Comparison of ENCODE assay signal across 8 cellular contexts in the genomic region with DNA sequence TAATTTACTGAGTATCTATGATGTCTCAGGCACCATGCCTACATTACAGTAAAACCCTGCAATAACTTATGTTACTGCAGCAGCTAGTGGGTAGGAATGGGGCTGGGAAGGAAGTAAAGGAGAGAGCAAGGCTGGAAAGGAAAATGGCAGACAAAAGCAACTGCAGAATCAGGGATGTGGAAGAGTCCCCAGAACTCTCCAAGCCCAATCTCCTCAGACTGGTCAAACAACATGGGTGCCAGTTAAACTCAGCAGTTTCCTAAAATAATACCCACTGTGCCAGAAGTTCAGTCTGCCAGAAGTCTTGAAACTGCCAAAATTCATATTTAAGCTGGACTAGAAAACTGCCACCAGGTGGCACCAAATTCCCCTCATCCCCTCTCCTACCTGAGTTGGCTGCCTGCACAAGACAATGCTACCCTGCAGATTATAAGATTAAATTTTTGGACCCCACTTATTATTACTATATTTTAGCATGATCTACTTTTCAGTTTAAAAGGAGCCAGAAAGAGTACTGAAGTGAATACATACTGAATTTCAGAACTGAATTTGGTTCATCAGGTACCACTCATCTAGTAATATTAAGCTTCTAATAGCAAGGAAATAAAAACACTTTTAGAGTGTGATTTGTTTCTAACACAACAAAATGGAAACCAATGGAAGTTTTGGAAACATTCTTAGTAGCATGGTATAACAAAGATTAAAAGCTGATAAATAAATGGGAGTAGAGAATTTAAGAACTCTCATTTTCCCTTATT.
A peak's percentile ranks its signal among the peaks of the same experiment; 100 is the strongest.
DNase-seq lines count a peak whose midpoint lies in the region; TF ChIP-seq lines count a peak whose summit lies in the region.

No MANE protein-coding gene starts in this region.

- no peak overlapping the region for H3K4me3 Mint-ChIP-seq in CD4-positive, alpha-beta memory T cell

- no peaks in the 10 kb centered on the region for H3K9me3 ChIP-seq in CD4-positive, alpha-beta memory T cell (ENCODE audit: control insufficient read depth in 1 of 2, low read length in 2 of 2)

- no peaks in the 10 kb centered on the region for H3K27me3 Mint-ChIP-seq in CD4-positive, alpha-beta memory T cell

- peaks cover 39 to 75% of the 10 kb centered on the region in 2 donors for H3K36me3 Mint-ChIP-seq in CD4-positive, alpha-beta memory T cell

- CTCF ChIA-PET in CD4-positive, alpha-beta memory T cell (lab: Charles Lee; ENCODE audit: partially characterized antibody), result interaction anchor here (0.7 to 5.2 kb wide), 37 partner anchors 13 to 361 kb away, joined by 3 to 142 read pairs (median 4); a partner anchor contains a TSS

- H3K4me1 Mint-ChIP-seq in CD4-positive, alpha-beta memory T cell, result peaks cover 0 to 3% (median 3%) of the 10 kb centered on the region in 4 donors

- DNase-seq in CD4-positive, alpha-beta memory T cell, result peak; percentile 62 to 71 (median 64)
- peak; percentile 53 for DNase-seq in GM20000 (ENCODE audit: low spot score)
- DNase-seq in MV-4-11 (lab: John Stamatoyannopoulos, UW), result peak; percentile 43
- peak; percentile 55 for DNase-seq in T-helper 9 cell
- peak; percentile 72 for DNase-seq in astrocyte of the spinal cord (ENCODE audit: low read depth, low spot score)
- DNase-seq in iPS DF 4.7 (ENCODE audit: extremely low read depth, low spot score), result peak; percentile 19
- peak; percentile 45 to 64 (median 48) for DNase-seq in stimulated activated CD4-positive, alpha-beta T cell treated with anti-CD3 and anti-CD28 coated beads, Interleukin-12 subunit alpha, Interleukin-12 subunit beta, amount 100 ng/mL, for 48 hours (ENCODE audit: low read depth in 2 of 3, low spot score in 1 of 3)
- DNase-seq in posterior vena cava (ENCODE audit: low spot score), result no peak

- H3K27ac ChIP-seq in CD4-positive, alpha-beta memory T cell (ENCODE audit: low read depth, low read length), result no peak overlapping the region

- no peaks in the 10 kb centered on the region for H3K4me1 ChIP-seq in CD4-positive, alpha-beta memory T cell (ENCODE audit: insufficient read depth, low read length)

- in situ Hi-C loops in astrocyte of the spinal cord (cut with HindIII; ENCODE audit: low sequenced_read_pairs), result no loop called here

- intact Hi-C loops in CD4-positive, alpha-beta memory T cell (cut with micrococcal nuclease), result loop anchor here (1.0 to 2.0 kb wide), 8 partner anchors 72 to 810 kb away; a partner anchor contains a TSS
- intact Hi-C loops in posterior vena cava (cut with DNase I), result no loop called here

- no peak overlapping the region for H3K4me3 ChIP-seq in CD4-positive, alpha-beta memory T cell (ENCODE audit: low read length in 2 of 2)
- no peak overlapping the region for H3K4me3 ChIP-seq in astrocyte of the spinal cord (ENCODE audit: low read depth, low read length)

- peak overlapping the region in 4 of 7 donors; percentile 1 to 41 (median 21) for H3K27ac Mint-ChIP-seq in CD4-positive, alpha-beta memory T cell

- TF ChIP-seq CTCF in GM20000 (IDR thresholded peaks at IDR 0.05; ENCODE audit: extremely low read depth, missing control alignments), result peak; percentile 44
- TF ChIP-seq CTCF in astrocyte of the spinal cord (IDR thresholded peaks at IDR 0.05; ENCODE audit: low read depth, low read length), result peak; percentile 73

- peaks cover 63% of the 10 kb centered on the region for H3K36me3 ChIP-seq in CD4-positive, alpha-beta memory T cell (ENCODE audit: insufficient read depth, low read length)

- no peaks in the 10 kb centered on the region for H3K9me3 Mint-ChIP-seq in CD4-positive, alpha-beta memory T cell

- H3K27me3 ChIP-seq in CD4-positive, alpha-beta memory T cell (ENCODE audit: insufficient read depth, low read length), result no peaks in the 10 kb centered on the region

- POLR2A ChIA-PET in CD4-positive, alpha-beta memory T cell (lab: Charles Lee; ENCODE audit: partially characterized antibody), result interaction anchor here (0.6 to 1.8 kb wide), 7 partner anchors 18 to 323 kb away, joined by 3 to 18 read pairs (median 3); a partner anchor contains a TSS
